8 cellular contexts compared by ENCODE assay signal in genomic region chr11:16738949-16739262, GRCh38. TPM values are rescaled to one million over a fixed set of nuclear protein-coding genes. Genes with fewer than 3 reads are reported as not detected.
A peak's percentile ranks its signal among the peaks of the same experiment; 100 is the strongest.
DNase-seq lines count a peak whose midpoint lies in the region; ATAC-seq and TF ChIP-seq lines count a peak whose summit lies in the region.

No MANE protein-coding gene starts in this region.

- H3K4me3 ChIP-seq in Panc1 (ENCODE audit: low read depth in 2 of 2, low read length in 2 of 2) (peak overlapping the region; percentile 93 to 99), iPS-11a (ENCODE audit: low read depth, low read length) (peak overlapping the region; percentile 95)

- DNase-seq in SKM-1 treated with dmso at 0.1 percent for 144 hours (lab: John Stamatoyannopoulos, UW; ENCODE audit: unreplicated experiment) (peak; percentile 42), SKM-1 (lab: John Stamatoyannopoulos, UW; ENCODE audit: unreplicated experiment) (no peak), Panc1 (ENCODE audit: low read depth, low spot score) (no peak)

- H3K27me3 ChIP-seq in Panc1 (ENCODE audit: control insufficient read depth, insufficient read depth, low read length) = no peaks in the 10 kb centered on the region

- intact Hi-C loops in Panc1 (cut with micrococcal nuclease; ENCODE audit: unreplicated experiment) = no loop called here

- in situ Hi-C loops in Panc1 (cut with HindIII; ENCODE audit: low pct_unique_long_range_greater_than_20kb, low sequenced_read_pairs) = no loop called here

- peaks cover 5% of the 10 kb centered on the region; the same call in 1 of the 2 replicates for H3K36me3 ChIP-seq in Panc1 (ENCODE audit: control insufficient read depth, insufficient read depth, low read length)

- TF ChIP-seq CTCF in Panc1 (IDR thresholded peaks at IDR 0.05) = no peak

- 0 out of 2 replicates have a peak, but pooled peaks cover 3% of the 10 kb centered on the region for H3K4me1 ChIP-seq in Panc1 (ENCODE audit: control insufficient read depth, insufficient read depth, low read length)

- peak overlapping the region; percentile 98 for H3K27ac ChIP-seq in Panc1 (ENCODE audit: low read length)
- peak overlapping the region; percentile 86 for H3K27ac ChIP-seq in temporal lobe (ENCODE audit: low read depth, low read length)

- no peaks in the 10 kb centered on the region for H3K9me3 ChIP-seq in Panc1 (ENCODE audit: control insufficient read depth, insufficient read depth, low read depth, low read length)

- ATAC-seq in Panc1 = no peak; the same call in 1 of the 2 replicates
- ATAC-seq in GM21576 (IDR thresholded peaks at IDR 0.05; ENCODE audit: unreplicated experiment) = no peak
- ATAC-seq in GM19452 (IDR thresholded peaks at IDR 0.05; ENCODE audit: unreplicated experiment) = no peak
- no peak for ATAC-seq in HG03442 (IDR thresholded peaks at IDR 0.05; ENCODE audit: unreplicated experiment)

- BruUV-seq in Panc1 (replicated peaks; lab: Mats Ljungman, UMichigan) = no TSS peak

- CTCF ChIA-PET in Panc1 (lab: Charles Lee) = no interaction called here

- POLR2A ChIA-PET in Panc1 (lab: Charles Lee) = no interaction called here

RNA-seq across cellular contexts. Expression of gene C11orf58, which starts 0.5 kb away (rescaled TPM):
- 97.6 TPM for total RNA-seq in Panc1 (2021; ENCODE audit: unreplicated experiment)
- polyA plus RNA-seq in Panc1 (2012; ENCODE audit: insufficient read length) = 274 TPM
- 209 TPM for total RNA-seq in temporal lobe
